In genomic region chr6:31580807-31581437, GRCh38 we compare ENCODE assay signal across 8 cellular contexts. TPM values are rescaled to one million over a fixed set of nuclear protein-coding genes. Genes with fewer than 3 reads are reported as not detected.
DNase-seq lines count a peak whose midpoint lies in the region; ATAC-seq and TF ChIP-seq lines count a peak whose summit lies in the region.

No MANE protein-coding gene starts in this region.

- H3K27me3 ChIP-seq in Karpas-422 (ENCODE audit: low read length) = no peaks in the 10 kb centered on the region
- no peaks in the 10 kb centered on the region for H3K27me3 ChIP-seq in suprapubic skin

- H4K20me1 ChIP-seq in Karpas-422 (ENCODE audit: insufficient read depth, low read depth, low read length) = peaks cover 16% of the 10 kb centered on the region; the same call in 1 of the 2 replicates

- no peaks in the 10 kb centered on the region for H3K9me3 Mint-ChIP-seq in Calu3 (ENCODE audit: low read depth, unreplicated experiment)

- no peak overlapping the region; the same call in 1 of the 2 replicates for H2AFZ ChIP-seq in Karpas-422 (ENCODE audit: low read length)

- H3K27ac Mint-ChIP-seq in Calu3 (ENCODE audit: unreplicated experiment) = peak overlapping the region; percentile 43

- CTCF ChIA-PET in Calu3 (lab: Charles Lee) = interaction anchor here (0.6 to 2.3 kb wide), 8 partner anchors 17 to 307 kb away, joined by 3 to 34 read pairs (median 6); partner anchors contain the start of genes DDX39B, MICB and NFKBIL1

- H3K9me3 ChIP-seq in Karpas-422 (ENCODE audit: low read length) (no peaks in the 10 kb centered on the region), suprapubic skin (no peaks in the 10 kb centered on the region)

- intact Hi-C loops in Calu3 (cut with micrococcal nuclease; ENCODE audit: unreplicated experiment) = loop anchor here (1.0 kb wide), 1 partner anchor 17 kb away; no protein-coding TSS in a partner anchor

- peak overlapping the region; percentile 84 for H3K4me2 ChIP-seq in Karpas-422 (ENCODE audit: low read depth, low read length, poor library complexity, severe bottlenecking)

- H3K4me3 ChIP-seq in Karpas-422 (ENCODE audit: low read length) (peak overlapping the region; percentile 93), suprapubic skin (peak overlapping the region; percentile 62)

- peaks cover 13% of the 10 kb centered on the region for H3K36me3 Mint-ChIP-seq in Calu3 (ENCODE audit: insufficient read depth, unreplicated experiment)

- peaks cover 33% of the 10 kb centered on the region for H3K27me3 Mint-ChIP-seq in Calu3 (ENCODE audit: unreplicated experiment)

- H3K36me3 ChIP-seq in Karpas-422 (ENCODE audit: insufficient read depth, low read length) (peaks cover 18% of the 10 kb centered on the region), suprapubic skin (no peaks in the 10 kb centered on the region)

- TF ChIP-seq POLR2A in suprapubic skin (IDR thresholded peaks at IDR 0.05) = no peak

- TF ChIP-seq CTCF in Calu3 (IDR thresholded peaks at IDR 0.05; ENCODE audit: unreplicated experiment) = peak; percentile 100
- peak; percentile 81 to 96 for TF ChIP-seq CTCF in suprapubic skin (IDR thresholded peaks at IDR 0.05)

- H3K27ac ChIP-seq in Karpas-422 (ENCODE audit: low read length) (peak overlapping the region; percentile 95), suprapubic skin (peak overlapping the region; percentile 39)

- peaks cover 26% of the 10 kb centered on the region for H3K4me1 Mint-ChIP-seq in Calu3 (ENCODE audit: low read depth, unreplicated experiment)

- H3K9me2 ChIP-seq in Karpas-422 (replicated peaks; ENCODE audit: insufficient read depth, low read length) = no peaks in the 10 kb centered on the region

- peak; percentile 46 for ATAC-seq in GM21447 (IDR thresholded peaks at IDR 0.05; ENCODE audit: unreplicated experiment)

- DNase-seq in Calu3 (peak; percentile 98), Karpas-422 (peak; percentile 95), SHP77 (lab: John Stamatoyannopoulos, UW) (peak; percentile 30 to 72), germinal center (ENCODE audit: low spot score) (peak; percentile 85), occipital lobe (lab: John Stamatoyannopoulos, UW) (peak; percentile 78), suprapubic skin (ENCODE audit: low spot score in 2 of 2) (peak; percentile 89 to 91)
- DNase-seq in activated naive CD4-positive, alpha-beta T cell (lab: John Stamatoyannopoulos, UW) = peak; percentile 76 to 92 (median 86)

- TF ChIP-seq EP300 in suprapubic skin (IDR thresholded peaks at IDR 0.05) = no peak

- WGBS in suprapubic skin = 1% methylated on average over 46 of the region's 63 CpGs

- no TSS peak for BruUV-seq in Calu3 (replicated peaks; lab: Mats Ljungman, UMichigan)

- peak overlapping the region; percentile 99 for H3K9ac ChIP-seq in Karpas-422 (ENCODE audit: low read length)

- peak overlapping the region; percentile 91 for H3K4me3 Mint-ChIP-seq in Calu3 (ENCODE audit: low read depth, unreplicated experiment)

- H3K4me1 ChIP-seq in Karpas-422 (ENCODE audit: low read length) = peaks cover 77% of the 10 kb centered on the region
- peaks cover 10% of the 10 kb centered on the region for H3K4me1 ChIP-seq in suprapubic skin

- H3K79me2 ChIP-seq in Karpas-422 (ENCODE audit: low read length) = peaks cover 24% of the 10 kb centered on the region

RNA-seq across cellular contexts. Expression of gene LTB, which starts 1.3 kb away (rescaled TPM):
- 0.44 and 1.4 TPM in 2 replicates for total RNA-seq in Calu3 (2022)
- total RNA-seq in Karpas-422 (2014; rRNA removed; shearing (Covaris generic); ENCODE audit: low replicate concordance) = 74.1 and 241 TPM in 2 replicates
- total RNA-seq in occipital lobe = 0.31 TPM
- not detected for total RNA-seq in suprapubic skin

RNA-seq across cellular contexts. Expression of gene LST1, which starts 5.2 kb away (rescaled TPM):
- 0.94 TPM in 1 of 2 replicates, not detected in the other for total RNA-seq in Calu3 (2022)
- total RNA-seq in Karpas-422 (2014; rRNA removed; shearing (Covaris generic); ENCODE audit: low replicate concordance) = 5.1 and 6.6 TPM in 2 replicates
- total RNA-seq in occipital lobe = 0.94 TPM
- total RNA-seq in suprapubic skin = 10 to 100 TPM in 1 of 4 donors, 1 to 10 TPM in 3; 3.7 to 72.9 (median 6.7) TPM

RNA-seq across cellular contexts. Expression of gene TNF, which starts 5.6 kb away (rescaled TPM):
- total RNA-seq in Calu3 (2022) (0.22 and 0.68 TPM in 2 replicates), occipital lobe (not detected), suprapubic skin (1 to 10 TPM; 1.0 to 6.4 (median 3.3) TPM)
- 223 and 233 TPM in 2 replicates for total RNA-seq in Karpas-422 (2014; rRNA removed; shearing (Covaris generic); ENCODE audit: low replicate concordance)

RNA-seq across cellular contexts. Expression of gene LTA, which starts 8.8 kb away (rescaled TPM):
- total RNA-seq in Calu3 (2022) (not detected in 2 replicates), occipital lobe (not detected), suprapubic skin (under 1 TPM in 1 of 4 donors, not detected in 3; 0.47 TPM)
- total RNA-seq in Karpas-422 (2014; rRNA removed; shearing (Covaris generic); ENCODE audit: low replicate concordance) = 71.1 and 128 TPM in 2 replicates

RNA-seq across cellular contexts. Expression of gene NCR3, which starts 11.9 kb away (rescaled TPM):
- total RNA-seq in Calu3 (2022) (not detected in 2 replicates), occipital lobe (not detected), suprapubic skin (not detected)
- total RNA-seq in Karpas-422 (2014; rRNA removed; shearing (Covaris generic); ENCODE audit: low replicate concordance) = not detected in 2 replicates

Comparison
In these comparisons a context has a peak if more than half of its experiments do, and no peak if none do; other contexts are left out.
1. Peak in every context shown above with its lines: DNase-seq, ATAC-seq, H3K4me3 ChIP-seq and H3K27ac ChIP-seq.
2. RNA of gene LTB, which starts 1.3 kb away (total RNA-seq): 74.1 to 241 TPM in Karpas-422; 0.44 to 1.4 TPM in Calu3, 0.31 TPM in occipital lobe (single experiment) and not detected in suprapubic skin; every median in the first group is over 10 times any median in the second.
3. RNA of gene TNF, which starts 5.6 kb away (total RNA-seq): 223 to 233 TPM in Karpas-422; 1.0 to 6.4 TPM in suprapubic skin, 0.22 to 0.68 TPM in Calu3 and not detected in occipital lobe (single experiment); every median in the first group is over 10 times any median in the second.